Comparison of ENCODE assay signal across 1 cellular context in genomic region chr1:213987422-213987875, GRCh38.
TF ChIP-seq lines count a peak whose summit lies in the region.

No MANE protein-coding gene starts in this region.

TF ChIP-seq in WTC11, 78 proteins besides CTCF, POLR2A, EP300 and RAD21 (continued from another document):
- TF ChIP-seq NFATC4 (CRISPR knock-in tag; IDR thresholded peaks at IDR 0.05), result no peak
